In the genomic region with DNA sequence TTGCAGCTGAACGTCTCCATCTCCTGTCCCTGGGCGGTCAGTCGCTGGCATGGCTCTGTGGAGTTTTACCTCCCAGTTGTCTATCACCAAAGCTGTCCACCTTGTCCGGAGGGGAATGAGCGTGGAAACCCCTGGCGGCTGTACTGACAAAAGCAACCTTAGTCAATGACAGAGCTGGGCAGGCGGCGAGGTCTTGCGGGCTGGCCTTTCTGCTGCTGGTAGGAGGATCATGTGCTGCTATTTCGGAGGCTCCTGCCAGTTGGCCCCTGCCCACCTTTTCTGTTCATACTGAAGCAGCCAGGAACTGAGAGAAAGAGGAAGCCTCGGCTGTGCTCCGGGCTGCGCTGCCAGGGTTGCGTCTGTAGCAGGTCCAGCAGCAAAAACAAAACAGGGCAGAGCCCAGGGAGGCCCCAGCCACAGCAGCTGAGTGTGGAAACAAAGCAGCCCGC, we compare ENCODE assay signal across 9 cellular contexts. TPM values are rescaled to one million over a fixed set of nuclear protein-coding genes. Genes with fewer than 3 reads are reported as not detected.
DNase-seq lines count a peak whose midpoint lies in the region; ATAC-seq and TF ChIP-seq lines count a peak whose summit lies in the region.
"Had no signal": no experiment of that assay in that cellular context is flagged by ENCODE, and none has a peak within 500 bp of the region (broad histone marks: within the 10 kb centered on the region; RNA-seq: fewer than 3 reads in every experiment).

No MANE protein-coding gene starts in this region.

- peak in 1 of 2 donors; percentile 32 for ATAC-seq in activated T-cell treated with anti-CD3 and anti-CD28 coated beads, Interleukin-2, amount 50 U/mL, for 72 hours (replicated peaks in 1 of 2)
- no peak for ATAC-seq in memory B cell (ENCODE audit: low read depth)
- ATAC-seq in thoracic aorta (ENCODE audit: insufficient number of reproducible peaks, low FRiP score, low read depth), result no peak
- ATAC-seq in GM21825 (IDR thresholded peaks at IDR 0.05; ENCODE audit: unreplicated experiment), result no peak
- ATAC-seq in HG03196 (IDR thresholded peaks at IDR 0.05; ENCODE audit: unreplicated experiment), result no peak

- no peak overlapping the region for H3K27ac Mint-ChIP-seq in activated T-cell treated with anti-CD3 and anti-CD28 coated beads, Interleukin-2, amount 50 U/mL, for 72 hours
- H3K27ac Mint-ChIP-seq in memory B cell, result no peak overlapping the region

- TF ChIP-seq CTCF in thoracic aorta (IDR thresholded peaks at IDR 0.05), result peak; percentile 29

- no peaks in the 10 kb centered on the region for H3K9me3 ChIP-seq in thoracic aorta
- H3K9me3 ChIP-seq: BLaER1 had no signal

- peak in 1 of 2 donors; percentile 1 for DNase-seq in activated T-cell treated with anti-CD3 and anti-CD28 coated beads, Interleukin-2, amount 50 U/mL, for 72 hours
- DNase-seq in activated T-cell treated with anti-CD3 and anti-CD28 coated beads for 4 hours (no peak), dermis blood vessel endothelial cell (peak; percentile 87), memory B cell (ENCODE audit: low spot score in 2 of 2) (no peak), thoracic aorta (ENCODE audit: low spot score) (peak; percentile 21), EL (no peak)

- no peaks in the 10 kb centered on the region for H3K9me3 Mint-ChIP-seq in activated T-cell treated with anti-CD3 and anti-CD28 coated beads, Interleukin-2, amount 50 U/mL, for 72 hours
- H3K9me3 Mint-ChIP-seq in memory B cell, result no peaks in the 10 kb centered on the region

- H3K4me1 ChIP-seq in thoracic aorta (ENCODE audit: control insufficient read depth in 1 of 2, low read depth in 2 of 2), result peaks cover 5 to 28% of the 10 kb centered on the region in 2 donors

- H3K27me3 Mint-ChIP-seq in activated T-cell treated with anti-CD3 and anti-CD28 coated beads, Interleukin-2, amount 50 U/mL, for 72 hours (ENCODE audit: low read depth), result peaks cover 36% of the 10 kb centered on the region
- peaks cover 16% of the 10 kb centered on the region for H3K27me3 Mint-ChIP-seq in memory B cell

- no peaks in the 10 kb centered on the region for H3K4me1 Mint-ChIP-seq in activated T-cell treated with anti-CD3 and anti-CD28 coated beads, Interleukin-2, amount 50 U/mL, for 72 hours (ENCODE audit: low read depth)
- no peaks in the 10 kb centered on the region for H3K4me1 Mint-ChIP-seq in memory B cell

- no peaks in the 10 kb centered on the region for H3K27me3 ChIP-seq in thoracic aorta (replicated peaks; ENCODE audit: insufficient read depth)

- no peaks in the 10 kb centered on the region for H3K36me3 Mint-ChIP-seq in activated T-cell treated with anti-CD3 and anti-CD28 coated beads, Interleukin-2, amount 50 U/mL, for 72 hours (ENCODE audit: insufficient read depth in 2 of 2)
- H3K36me3 Mint-ChIP-seq in memory B cell, result no peaks in the 10 kb centered on the region

- H3K36me3 ChIP-seq in thoracic aorta, result no peaks in the 10 kb centered on the region
- H3K36me3 ChIP-seq: BLaER1 had no signal

- peak overlapping the region; percentile 62 for H3K4me3 ChIP-seq in thoracic aorta
- H3K4me3 ChIP-seq: BLaER1 had no signal

- H3K27ac ChIP-seq in thoracic aorta, result no peak overlapping the region
- H3K27ac ChIP-seq: BLaER1 had no signal

- H3K4me3 Mint-ChIP-seq in activated T-cell treated with anti-CD3 and anti-CD28 coated beads, Interleukin-2, amount 50 U/mL, for 72 hours, result peak overlapping the region; percentile 8 to 49
- peak overlapping the region; percentile 17 for H3K4me3 Mint-ChIP-seq in memory B cell

RNA-seq across cellular contexts. Expression of a gene that starts 57.7 kb away (rescaled TPM):
- not detected for total RNA-seq in activated T-cell treated with anti-CD3 and anti-CD28 coated beads, Interleukin-2, amount 50 U/mL, for 72 hours
- total RNA-seq in dermis blood vessel endothelial cell, result 4.4 and 6.5 TPM in 2 replicates
- total RNA-seq in thoracic aorta, result 1 to 10 TPM; 1.1 to 2.3 TPM

Comparison
In these comparisons a context has a peak if more than half of its experiments do, and no peak if none do; other contexts are left out.
1. DNase-seq: peak in dermis blood vessel endothelial cell (single experiment) and thoracic aorta (single experiment); none in activated T-cell treated with anti-CD3 and anti-CD28 coated beads for 4 hours (single experiment), memory B cell (0 of 2) and EL (single experiment).